ENCODE assay signal across 14 cellular contexts in genomic region chr14:22646570-22647254, GRCh38. TPM values are rescaled to one million over a fixed set of nuclear protein-coding genes. Genes with fewer than 3 reads are reported as not detected.
DNase-seq lines count a peak whose midpoint lies in the region; ATAC-seq and TF ChIP-seq lines count a peak whose summit lies in the region.
"Had no signal": no experiment of that assay in that cellular context is flagged by ENCODE, and none has a peak within 500 bp of the region (broad histone marks: within the 10 kb centered on the region; RNA-seq: fewer than 3 reads in every experiment).

No MANE protein-coding gene starts in this region.

- no peaks in the 10 kb centered on the region for H3K4me1 Mint-ChIP-seq in CD4-positive, alpha-beta T cell (ENCODE audit: low read depth)
- H3K4me1 Mint-ChIP-seq: naive B cell had no signal

- H3K9me3 Mint-ChIP-seq in CD4-positive, alpha-beta T cell = no peaks in the 10 kb centered on the region
- H3K9me3 Mint-ChIP-seq: effector memory CD8-positive, alpha-beta T cell had no signal

- peak; percentile 80 for DNase-seq in EL
- DNase-seq in LoVo (ENCODE audit: low spot score) = peak; percentile 81
- DNase-seq in astrocyte of the spinal cord (ENCODE audit: low read depth, low spot score) = peak; percentile 84
- peak; percentile 44 for DNase-seq in myocyte (ENCODE audit: low read depth)
- no peak for DNase-seq in NCI-H446 (lab: John Stamatoyannopoulos, UW)
- DNase-seq in vagina (ENCODE audit: extremely low spot score in 2 of 2) = no peak
- DNase-seq in CD4-positive, alpha-beta T cell = no peak
- DNase-seq: activated CD4-positive, alpha-beta T cell treated with anti-CD3 and anti-CD28 coated beads, Interleukin-2, amount 50 U/mL, for 4 hours; effector memory CD8-positive, alpha-beta T cell; naive B cell; NCI-H1092; stimulated activated CD8-positive, alpha-beta memory T cell treated with anti-CD3 and anti-CD28 coated beads, Interleukin-4, amount 100 ng/mL, for 48 hours; T-helper 17 cell had no signal

- CTCF ChIA-PET in CD4-positive, alpha-beta T cell (lab: Charles Lee) = interaction anchor here (0.9 to 2.0 kb wide), 2 partner anchors 77 to 90 kb away, joined by 3 to 7 read pairs; no protein-coding TSS in a partner anchor

- no peak overlapping the region for H3K27ac Mint-ChIP-seq in CD4-positive, alpha-beta T cell
- H3K27ac Mint-ChIP-seq: activated naive CD8-positive, alpha-beta T cell; effector memory CD8-positive, alpha-beta T cell; T-helper 17 cell had no signal

- POLR2A ChIA-PET in CD4-positive, alpha-beta T cell (lab: Charles Lee) = interaction anchor here (0.6 kb wide), 1 partner anchor 76 kb away, joined by 4 read pairs; no protein-coding TSS in a partner anchor

- intact Hi-C loops in vagina (cut with DNase I) = no loop called here
- intact Hi-C loops in CD4-positive, alpha-beta T cell (cut with DNase I, micrococcal nuclease) = no loop called here

- ATAC-seq in CD4-positive, alpha-beta T cell (ENCODE audit: poor library complexity) = no peak
- ATAC-seq: effector memory CD8-positive, alpha-beta T cell; T-helper 17 cell had no signal

- no peaks in the 10 kb centered on the region for H3K27me3 Mint-ChIP-seq in CD4-positive, alpha-beta T cell
- H3K27me3 Mint-ChIP-seq: activated naive CD8-positive, alpha-beta T cell had no signal

- no peak overlapping the region for H3K4me3 Mint-ChIP-seq in CD4-positive, alpha-beta T cell
- H3K4me3 Mint-ChIP-seq: activated naive CD8-positive, alpha-beta T cell; effector memory CD8-positive, alpha-beta T cell; naive B cell; T-helper 17 cell had no signal

- no peaks in the 10 kb centered on the region for H3K27me3 ChIP-seq in vagina
- no peaks in the 10 kb centered on the region for H3K27me3 ChIP-seq in CD4-positive, alpha-beta T cell (ENCODE audit: control insufficient read depth, insufficient read depth, low read length)

- in situ Hi-C loops in astrocyte of the spinal cord (cut with HindIII; ENCODE audit: low sequenced_read_pairs) = no loop called here

- H3K27ac ChIP-seq in vagina = no peak overlapping the region
- H3K27ac ChIP-seq in CD4-positive, alpha-beta T cell (ENCODE audit: low read depth, low read length) = no peak overlapping the region

- TF ChIP-seq CTCF in astrocyte of the spinal cord (IDR thresholded peaks at IDR 0.05; ENCODE audit: low read depth, low read length) (no peak), vagina (IDR thresholded peaks at IDR 0.05) (no peak)
- no peak for TF ChIP-seq CTCF in CD4-positive, alpha-beta T cell (IDR thresholded peaks at IDR 0.05)

- no peak overlapping the region for H3K4me3 ChIP-seq in astrocyte of the spinal cord (ENCODE audit: low read depth, low read length)
- no peak overlapping the region for H3K4me3 ChIP-seq in vagina

- H3K36me3 Mint-ChIP-seq in CD4-positive, alpha-beta T cell (ENCODE audit: low read depth) = no peaks in the 10 kb centered on the region
- H3K36me3 Mint-ChIP-seq: activated naive CD8-positive, alpha-beta T cell; naive B cell had no signal

- no peak for TF ChIP-seq POLR2A in vagina (IDR thresholded peaks at IDR 0.05)

- no peaks in the 10 kb centered on the region for H3K36me3 ChIP-seq in vagina

- H3K9me3 ChIP-seq in vagina = no peaks in the 10 kb centered on the region
- H3K9me3 ChIP-seq in CD4-positive, alpha-beta T cell (ENCODE audit: control insufficient read depth, low read length) = no peaks in the 10 kb centered on the region

- no peaks in the 10 kb centered on the region for H3K4me1 ChIP-seq in vagina

RNA-seq across cellular contexts. Expression of gene OR6J1, which starts 2.6 kb away (rescaled TPM):
- total RNA-seq in myocyte = not detected in 2 replicates
- not detected for polyA plus RNA-seq in myocyte (2012)
- total RNA-seq in vagina = not detected
- not detected for total RNA-seq in CD4-positive, alpha-beta T cell
- total RNA-seq: T-helper 17 cell had no signal

RNA-seq across cellular contexts. Expression of gene ABHD4, which starts 48.6 kb away (rescaled TPM):
- total RNA-seq in myocyte (28.5 and 33.2 TPM in 2 replicates), vagina (31.9 TPM)
- 110 TPM for polyA plus RNA-seq in myocyte (2012)
- 1 to 10 TPM; 7.1 to 8.9 TPM for total RNA-seq in CD4-positive, alpha-beta T cell

RNA-seq across cellular contexts. Expression of gene DAD1, which starts 57.7 kb away (rescaled TPM):
- total RNA-seq in myocyte = 269 and 398 TPM in 2 replicates
- polyA plus RNA-seq in myocyte (2012) = 450 TPM
- total RNA-seq in vagina = 145 TPM
- total RNA-seq in CD4-positive, alpha-beta T cell = 10 to 100 TPM; 41.8 to 44.1 TPM

Comparison
In these comparisons a context has a peak if more than half of its experiments do, and no peak if none do; other contexts are left out.
1. DNase-seq: peak in EL (single experiment), LoVo (single experiment), astrocyte of the spinal cord (single experiment) and myocyte (single experiment); none in NCI-H446 (0 of 2), vagina (0 of 2) and CD4-positive, alpha-beta T cell (0 of 10).